9 cellular contexts compared by ENCODE assay signal in genomic region chr5:138725885-138726457, GRCh38. TPM values are rescaled to one million over a fixed set of nuclear protein-coding genes. Genes with fewer than 3 reads are reported as not detected.
DNase-seq lines count a peak whose midpoint lies in the region; ATAC-seq and TF ChIP-seq lines count a peak whose summit lies in the region.
"Had no signal": no experiment of that assay in that cellular context is flagged by ENCODE, and none has a peak within 500 bp of the region (broad histone marks: within the 10 kb centered on the region; RNA-seq: fewer than 3 reads in every experiment).

No MANE protein-coding gene starts in this region.

- H2AFZ ChIP-seq in neuron (ENCODE audit: low read depth, low read length), result peak overlapping the region; percentile 68

- peaks cover 7 to 10% of the 10 kb centered on the region in 2 donors for H3K4me1 Mint-ChIP-seq in effector memory CD8-positive, alpha-beta T cell (ENCODE audit: low read depth in 2 of 2)

- H3K36me3 ChIP-seq in Peyer's patch, result no peaks in the 10 kb centered on the region
- H3K36me3 ChIP-seq in neuron (ENCODE audit: insufficient read depth, low read length), result no peaks in the 10 kb centered on the region

- H3K27me3 ChIP-seq in Peyer's patch, result no peaks in the 10 kb centered on the region
- H3K27me3 ChIP-seq in neuron (ENCODE audit: insufficient read depth, low read length), result no peaks in the 10 kb centered on the region

- peaks cover 0 to 13% (median 0%) of the 10 kb centered on the region in 4 donors for H3K4me1 ChIP-seq in Peyer's patch
- peaks cover 21% of the 10 kb centered on the region for H3K4me1 ChIP-seq in neuron (ENCODE audit: insufficient read depth, low read length)

- peak overlapping the region; percentile 99 for H3K27ac ChIP-seq in 22Rv1
- H3K27ac ChIP-seq in Peyer's patch, result peak overlapping the region in 2 of 4 donors; percentile 16 to 74

- ATAC-seq in effector memory CD8-positive, alpha-beta T cell (replicated peaks), result no peak
- no peak for ATAC-seq in GM18519 (IDR thresholded peaks at IDR 0.05; ENCODE audit: low FRiP score, unreplicated experiment)

- peaks cover 47 to 89% of the 10 kb centered on the region in 2 donors for H3K27me3 Mint-ChIP-seq in effector memory CD8-positive, alpha-beta T cell

- H3K9me3 Mint-ChIP-seq in effector memory CD8-positive, alpha-beta T cell, result no peaks in the 10 kb centered on the region
- H3K9me3 Mint-ChIP-seq: activated naive CD8-positive, alpha-beta T cell treated with anti-CD3 and anti-CD28 coated beads, Interleukin-2, amount 50 U/mL, for 24 hours had no signal

- DNase-seq in Peyer's patch (peak in 2 of 3 donors; percentile 54 to 71), globus pallidus (ENCODE audit: low spot score) (peak; percentile 16), T1000 (lab: John Stamatoyannopoulos, UW) (no peak), NCI-H2171 (lab: John Stamatoyannopoulos, UW) (no peak)
- no peak for DNase-seq in effector memory CD8-positive, alpha-beta T cell

- no peaks in the 10 kb centered on the region for H3K9me3 ChIP-seq in Peyer's patch
- H3K9me3 ChIP-seq in neuron (ENCODE audit: low read length), result no peaks in the 10 kb centered on the region

- H3K27ac Mint-ChIP-seq in effector memory CD8-positive, alpha-beta T cell, result no peak overlapping the region
- H3K27ac Mint-ChIP-seq: activated naive CD8-positive, alpha-beta T cell treated with anti-CD3 and anti-CD28 coated beads, Interleukin-2, amount 50 U/mL, for 24 hours had no signal

- H3K36me3 Mint-ChIP-seq in effector memory CD8-positive, alpha-beta T cell (ENCODE audit: insufficient read depth), result peaks cover 3% of the 10 kb centered on the region

- TF ChIP-seq POLR2A in Peyer's patch (IDR thresholded peaks at IDR 0.05), result no peak

- TF ChIP-seq CTCF in 22Rv1 (IDR thresholded peaks at IDR 0.05), result no peak
- TF ChIP-seq CTCF in Peyer's patch (IDR thresholded peaks at IDR 0.05), result no peak

- H3K4me3 ChIP-seq in Peyer's patch (no peak overlapping the region), neuron (ENCODE audit: low read length) (peak overlapping the region; percentile 29)

- H3K4me3 Mint-ChIP-seq in effector memory CD8-positive, alpha-beta T cell, result no peak overlapping the region

RNA-seq across cellular contexts. Expression of gene CTNNA1, which starts 27.3 kb away (rescaled TPM):
- 100 to 1,000 TPM; 351 to 516 (median 369) TPM for total RNA-seq in Peyer's patch

Comparison
In these comparisons a context has a peak if more than half of its experiments do, and no peak if none do; other contexts are left out.
1. DNase-seq: peak in Peyer's patch (2 of 3) and globus pallidus (single experiment); none in effector memory CD8-positive, alpha-beta T cell (0 of 3), T1000 (single experiment) and NCI-H2171 (single experiment).